17 cellular contexts compared by ENCODE assay signal in the genomic region with DNA sequence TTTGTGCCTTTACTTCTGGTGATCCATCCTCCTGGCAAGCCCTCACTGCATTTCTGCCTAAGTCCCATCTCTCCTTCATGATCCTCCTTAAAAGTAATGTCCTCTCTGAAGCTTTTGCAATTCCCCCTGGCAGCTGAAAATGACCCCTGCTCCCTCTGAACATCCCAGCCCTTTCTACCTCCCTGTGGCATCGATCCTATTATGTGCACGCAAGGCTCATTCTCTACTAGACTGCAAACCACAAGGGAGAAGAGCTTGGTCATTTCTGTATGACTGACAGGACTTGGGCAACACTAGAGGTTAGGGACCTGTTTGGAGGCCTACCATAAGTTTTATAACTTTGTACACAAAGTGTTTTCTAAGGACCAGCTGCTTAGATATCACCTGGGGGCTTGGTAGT. TPM values are rescaled to one million over a fixed set of nuclear protein-coding genes. Genes with fewer than 3 reads are reported as not detected.
A peak's percentile ranks its signal among the peaks of the same experiment; 100 is the strongest.
DNase-seq lines count a peak whose midpoint lies in the region; ATAC-seq and TF ChIP-seq lines count a peak whose summit lies in the region.
"Had no signal": no experiment of that assay in that cellular context is flagged by ENCODE, and none has a peak within 500 bp of the region (broad histone marks: within the 10 kb centered on the region; RNA-seq: fewer than 3 reads in every experiment).

No MANE protein-coding gene starts in this region.

- H3K27me3 ChIP-seq in CD8-positive, alpha-beta T cell (ENCODE audit: insufficient read depth, low read length): no peaks in the 10 kb centered on the region
- H3K27me3 ChIP-seq: BE2C had no signal

- no peak for ATAC-seq in CD8-positive, alpha-beta T cell
- no peak for ATAC-seq in stimulated activated memory B cell treated with anti-CD40 and anti-IgM and Interleukin-4, amounts not matched to agents 10 μg/mL and 1 μg/mL and 100 μg/mL, for 72 hours
- ATAC-seq in GM18502 (IDR thresholded peaks at IDR 0.05; ENCODE audit: poor library complexity, unreplicated experiment): no peak

- no peaks in the 10 kb centered on the region for H3K9me3 ChIP-seq in CD8-positive, alpha-beta T cell (ENCODE audit: low read length)
- H3K9me3 ChIP-seq: BE2C had no signal

- CTCF ChIA-PET in CD8-positive, alpha-beta T cell (lab: Charles Lee): no interaction called here
- CTCF ChIA-PET in RWPE1 (lab: Yijun Ruan, JAX): no interaction called here

- no peak overlapping the region for H3K4me3 Mint-ChIP-seq in CD8-positive, alpha-beta T cell
- H3K4me3 Mint-ChIP-seq in stimulated activated memory B cell treated with anti-CD40 and anti-IgM and Interleukin-4, amounts not matched to agents 10 μg/mL and 1 μg/mL and 100 μg/mL, for 72 hours: no peak overlapping the region
- H3K4me3 Mint-ChIP-seq: CD4-positive, alpha-beta memory T cell; HFFc6 had no signal

- intact Hi-C loops in CD8-positive, alpha-beta T cell (cut with DNase I, micrococcal nuclease): no loop called here

- TF ChIP-seq CTCF in CD8-positive, alpha-beta T cell (IDR thresholded peaks at IDR 0.05): no peak
- TF ChIP-seq CTCF in RWPE1 (conservative IDR thresholded peaks at IDR 0.05; ENCODE audit: low read depth): no peak

- no peak overlapping the region for H3K4me3 ChIP-seq in CD8-positive, alpha-beta T cell (ENCODE audit: low read depth, low read length)
- no peak overlapping the region for H3K4me3 ChIP-seq in skeletal muscle cell (ENCODE audit: low read depth, low read length)

- no peaks in the 10 kb centered on the region for H3K36me3 Mint-ChIP-seq in CD8-positive, alpha-beta T cell
- H3K36me3 Mint-ChIP-seq in stimulated activated memory B cell treated with anti-CD40 and anti-IgM and Interleukin-4, amounts not matched to agents 10 μg/mL and 1 μg/mL and 100 μg/mL, for 72 hours: peaks cover 5% of the 10 kb centered on the region
- H3K36me3 Mint-ChIP-seq: CD4-positive, alpha-beta memory T cell had no signal

- no peaks in the 10 kb centered on the region for H3K9me3 Mint-ChIP-seq in CD8-positive, alpha-beta T cell
- H3K9me3 Mint-ChIP-seq in stimulated activated memory B cell treated with anti-CD40 and anti-IgM and Interleukin-4, amounts not matched to agents 10 μg/mL and 1 μg/mL and 100 μg/mL, for 72 hours: no peaks in the 10 kb centered on the region
- H3K9me3 Mint-ChIP-seq: CD4-positive, alpha-beta memory T cell; HFFc6 had no signal

- DNase-seq in CD8-positive, alpha-beta T cell: no peak
- DNase-seq in RWPE1 (ENCODE audit: low spot score) (no peak), fibroblast of gingiva (ENCODE audit: low read depth) (peak; percentile 6), skeletal muscle cell (ENCODE audit: low read depth) (peak; percentile 16)
- no peak for DNase-seq in activated CD8-positive, alpha-beta memory T cell treated with anti-CD3 and anti-CD28 coated beads, Interleukin-2, amount 50 U/mL, for 4 hours
- DNase-seq: BE2C; CD4-positive, alpha-beta memory T cell; GF-D8; KG1; NCI-H1092 treated with DMSO at 0.1 percent for 48 hours; NCI-H1694; NCI-H446 treated with DMSO at 0.1 percent for 48 hours; NCI-H774; SHP77 had no signal

- peak overlapping the region; percentile 11 for H3K27ac Mint-ChIP-seq in CD8-positive, alpha-beta T cell
- no peak overlapping the region for H3K27ac Mint-ChIP-seq in stimulated activated memory B cell treated with anti-CD40 and anti-IgM and Interleukin-4, amounts not matched to agents 10 μg/mL and 1 μg/mL and 100 μg/mL, for 72 hours
- H3K27ac Mint-ChIP-seq: HFFc6 had no signal

- POLR2A ChIA-PET in CD8-positive, alpha-beta T cell (lab: Charles Lee): no interaction called here
- POLR2A ChIA-PET in RWPE1 (lab: Yijun Ruan, JAX; ENCODE audit: low non-redundant PET): no interaction called here

- no peaks in the 10 kb centered on the region for H3K4me1 Mint-ChIP-seq in CD8-positive, alpha-beta T cell (ENCODE audit: low read depth)
- H3K4me1 Mint-ChIP-seq in stimulated activated memory B cell treated with anti-CD40 and anti-IgM and Interleukin-4, amounts not matched to agents 10 μg/mL and 1 μg/mL and 100 μg/mL, for 72 hours: no peaks in the 10 kb centered on the region

- H3K36me3 ChIP-seq in CD8-positive, alpha-beta T cell (ENCODE audit: insufficient read depth, low read length): no peaks in the 10 kb centered on the region
- H3K36me3 ChIP-seq: BE2C had no signal

- H3K27me3 Mint-ChIP-seq in CD8-positive, alpha-beta T cell (ENCODE audit: low read depth): no peaks in the 10 kb centered on the region
- H3K27me3 Mint-ChIP-seq in stimulated activated memory B cell treated with anti-CD40 and anti-IgM and Interleukin-4, amounts not matched to agents 10 μg/mL and 1 μg/mL and 100 μg/mL, for 72 hours: no peaks in the 10 kb centered on the region
- H3K27me3 Mint-ChIP-seq: CD4-positive, alpha-beta memory T cell had no signal

- no peaks in the 10 kb centered on the region for H3K4me1 ChIP-seq in CD8-positive, alpha-beta T cell (ENCODE audit: insufficient read depth, low read length)
- H3K4me1 ChIP-seq: BE2C had no signal

- H3K27ac ChIP-seq in CD8-positive, alpha-beta T cell (ENCODE audit: low read depth, low read length): no peak overlapping the region
- H3K27ac ChIP-seq in RWPE1: peak overlapping the region; percentile 77

RNA-seq across cellular contexts. Expression of a gene that starts 50.8 kb away (rescaled TPM):
- 10 to 100 TPM; 61.0 to 64.9 TPM for total RNA-seq in CD8-positive, alpha-beta T cell

Comparison
In these comparisons a context has a peak if more than half of its experiments do, and no peak if none do; other contexts are left out.
1. DNase-seq: peak in fibroblast of gingiva (single experiment) and skeletal muscle cell (single experiment); none in CD8-positive, alpha-beta T cell (0 of 7), RWPE1 (single experiment) and activated CD8-positive, alpha-beta memory T cell treated with anti-CD3 and anti-CD28 coated beads, Interleukin-2, amount 50 U/mL, for 4 hours (single experiment).